In the genomic region with DNA sequence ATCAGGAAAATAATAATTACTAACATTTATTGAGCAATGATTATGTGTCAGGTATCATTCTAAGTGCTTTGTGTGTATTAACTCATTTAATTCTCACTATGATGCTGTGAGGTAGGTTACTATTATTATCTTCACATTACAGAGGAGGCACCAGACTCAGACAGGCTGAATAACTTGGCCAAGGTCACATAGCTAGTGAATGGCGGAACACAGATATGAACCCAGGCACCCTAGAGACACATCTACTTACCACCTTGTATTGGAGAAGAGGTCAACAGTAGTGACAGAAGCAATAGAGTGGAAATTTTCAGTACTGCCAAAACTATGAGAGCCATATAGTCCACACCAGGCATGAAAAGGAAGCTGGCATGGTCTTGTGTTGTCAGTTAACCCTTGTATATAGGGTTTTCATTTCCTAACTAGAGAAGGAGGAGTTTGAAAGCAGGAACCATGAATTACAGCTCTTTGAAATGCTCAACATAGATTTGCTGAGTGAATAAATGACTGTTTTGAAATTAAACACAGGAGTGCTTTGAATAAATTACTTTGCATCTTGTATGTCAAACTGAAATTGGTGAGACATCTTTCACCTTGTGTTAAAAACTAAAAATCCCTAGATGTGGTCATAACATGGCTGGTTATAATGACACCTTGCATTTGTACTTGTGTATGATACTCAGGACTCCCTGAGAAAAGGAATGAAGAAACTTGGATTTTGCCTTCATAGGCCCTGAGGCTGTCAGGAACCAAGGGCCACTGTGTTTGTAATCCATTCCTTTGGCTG, we compare ENCODE assay signal across 20 cellular contexts.
"Had no signal": no experiment of that assay in that cellular context is flagged by ENCODE, and none has a peak within 500 bp of the region (broad histone marks: within the 10 kb centered on the region; RNA-seq: fewer than 3 reads in every experiment).

No MANE protein-coding gene starts in this region.

- H3K36me3 ChIP-seq: gastroesophageal sphincter, neural progenitor cell, ovary, suprapubic skin had no signal

- H3K4me1 Mint-ChIP-seq: activated naive CD4-positive, alpha-beta T cell treated with anti-CD3 and anti-CD28 coated beads, Interleukin-2, amount 10 ng/mL, durations not matched to agents 7 days and 5 days had no signal

- H3K4me1 ChIP-seq: gastroesophageal sphincter, neural progenitor cell, suprapubic skin had no signal

- H3K79me2 ChIP-seq: hepatocyte had no signal

- H3K9ac ChIP-seq: neural progenitor cell had no signal

- H3K4me2 ChIP-seq: hepatocyte, neural progenitor cell had no signal

- ATAC-seq: activated CD8-positive, alpha-beta T cell treated with anti-CD3 and anti-CD28 coated beads for 36 hours; gastroesophageal sphincter; stimulated activated naive CD8-positive, alpha-beta T cell treated with anti-CD3 and anti-CD28 coated beads, Interleukin-15, Interleukin-2, amounts not matched to agents 100 U/mL and 50 U/mL, for 24 hours had no signal

- H3K27ac Mint-ChIP-seq: activated CD8-positive, alpha-beta T cell treated with anti-CD3 and anti-CD28 coated beads for 36 hours; activated naive CD4-positive, alpha-beta T cell treated with anti-CD3 and anti-CD28 coated beads, Interleukin-2, amount 10 ng/mL, durations not matched to agents 7 days and 5 days; activated T-helper 1 cell treated with anti-CD3 and anti-CD28 coated beads, Interleukin-12 subunit alpha, Interleukin-12 subunit beta, Interleukin-2, Interleukin-4 antibody, amounts not matched to agents 30 ng/mL and 10 ng/mL and 1 ng/mL, durations not matched to agents 14 hours and 24 hours and 36 hours; neural progenitor cell; type B pancreatic cell had no signal

- H3K9me3 ChIP-seq: gastroesophageal sphincter, ovary, suprapubic skin had no signal

- H3K27me3 ChIP-seq: gastroesophageal sphincter, hepatocyte, neural progenitor cell, ovary, suprapubic skin had no signal

- H2AFZ ChIP-seq: hepatocyte, neural progenitor cell had no signal

- H3K4me3 ChIP-seq: gastroesophageal sphincter, hepatocyte, neural progenitor cell, ovary, suprapubic skin had no signal

- H3K4me3 Mint-ChIP-seq: activated CD8-positive, alpha-beta T cell treated with anti-CD3 and anti-CD28 coated beads for 36 hours; activated naive CD4-positive, alpha-beta T cell treated with anti-CD3 and anti-CD28 coated beads, Interleukin-2, amount 10 ng/mL, durations not matched to agents 7 days and 5 days; activated T-helper 1 cell treated with anti-CD3 and anti-CD28 coated beads, Interleukin-12 subunit alpha, Interleukin-12 subunit beta, Interleukin-2, Interleukin-4 antibody, amounts not matched to agents 30 ng/mL and 10 ng/mL and 1 ng/mL, durations not matched to agents 14 hours and 24 hours and 36 hours; neural progenitor cell; type B pancreatic cell had no signal

- H3K27me3 Mint-ChIP-seq: activated CD8-positive, alpha-beta T cell treated with anti-CD3 and anti-CD28 coated beads for 36 hours had no signal

- DNase-seq: activated CD4-positive, alpha-beta T cell treated with anti-CD3 and anti-CD28 coated beads for 1 hour; activated CD8-positive, alpha-beta memory T cell treated with anti-CD3 and anti-CD28 coated beads, Interleukin-2, amount 50 U/mL, for 4 hours; activated CD8-positive, alpha-beta T cell treated with anti-CD3 and anti-CD28 coated beads for 36 hours; activated naive CD4-positive, alpha-beta T cell treated with anti-CD3 and anti-CD28 coated beads, Interleukin-2, amount 10 ng/mL, durations not matched to agents 7 days and 5 days; caudate nucleus; cortex of kidney; effector memory CD4-positive, alpha-beta T cell; kidney; ovary; stimulated activated CD4-positive, alpha-beta T cell treated with anti-CD3 and anti-CD28 coated beads, Interleukin-4, amount 100 ng/mL, for 1 hour; stimulated activated CD8-positive, alpha-beta memory T cell treated with anti-CD3 and anti-CD28 coated beads, Interleukin-4, amount 100 ng/mL, for 48 hours; stimulated activated naive CD8-positive, alpha-beta T cell treated with anti-CD3 and anti-CD28 coated beads, Interleukin-15, Interleukin-2, amounts not matched to agents 100 U/mL and 50 U/mL, for 24 hours; T-helper 9 cell had no signal

- H3K27ac ChIP-seq: epithelial cell of prostate, gastroesophageal sphincter, hepatocyte, neural progenitor cell, ovary, suprapubic skin had no signal

- H3K9me3 Mint-ChIP-seq: activated CD8-positive, alpha-beta T cell treated with anti-CD3 and anti-CD28 coated beads for 36 hours; activated naive CD4-positive, alpha-beta T cell treated with anti-CD3 and anti-CD28 coated beads, Interleukin-2, amount 10 ng/mL, durations not matched to agents 7 days and 5 days; activated T-helper 1 cell treated with anti-CD3 and anti-CD28 coated beads, Interleukin-12 subunit alpha, Interleukin-12 subunit beta, Interleukin-2, Interleukin-4 antibody, amounts not matched to agents 30 ng/mL and 10 ng/mL and 1 ng/mL, durations not matched to agents 14 hours and 24 hours and 36 hours; neural progenitor cell; type B pancreatic cell had no signal

- FAIRE-seq: kidney had no signal

- H3K36me3 Mint-ChIP-seq: activated naive CD4-positive, alpha-beta T cell treated with anti-CD3 and anti-CD28 coated beads, Interleukin-2, amount 10 ng/mL, durations not matched to agents 7 days and 5 days; neural progenitor cell had no signal
